ENCODE assay signal across 21 cellular contexts in genomic region chr2:220129427-220129826, GRCh38.
DNase-seq lines count a peak whose midpoint lies in the region; ATAC-seq and TF ChIP-seq lines count a peak whose summit lies in the region.
"Had no signal": no experiment of that assay in that cellular context is flagged by ENCODE, and none has a peak within 500 bp of the region (broad histone marks: within the 10 kb centered on the region; RNA-seq: fewer than 3 reads in every experiment).

No MANE protein-coding gene starts in this region.

- no peak overlapping the region for H2AFZ ChIP-seq in GM23338
- H2AFZ ChIP-seq: GM23248 had no signal

- no peak overlapping the region for H3K4me3 Mint-ChIP-seq in GM23338
- H3K4me3 Mint-ChIP-seq in activated CD8-positive, alpha-beta T cell treated with anti-CD3 and anti-CD28 coated beads, Interleukin-2, amount 10 ng/mL, durations not matched to agents 7 days and 5 days: no peak overlapping the region
- H3K4me3 Mint-ChIP-seq: B cell; CD8-positive, alpha-beta T cell; H9; HFFc6 had no signal

- H3K4me2 ChIP-seq in GM23338: no peak overlapping the region

- peaks cover 3% of the 10 kb centered on the region; the same call in 1 of the 2 replicates for H3K9me2 ChIP-seq in GM23338 (ENCODE audit: insufficient read depth)

- H3K4me1 Mint-ChIP-seq in GM23338: no peaks in the 10 kb centered on the region
- H3K4me1 Mint-ChIP-seq in activated CD8-positive, alpha-beta T cell treated with anti-CD3 and anti-CD28 coated beads, Interleukin-2, amount 10 ng/mL, durations not matched to agents 7 days and 5 days (ENCODE audit: low read depth): no peaks in the 10 kb centered on the region
- H3K4me1 Mint-ChIP-seq: B cell had no signal

- POLR2A ChIA-PET in A673 (lab: Charles Lee; ENCODE audit: low non-redundant PET): no interaction called here
- POLR2A ChIA-PET in activated CD8-positive, alpha-beta T cell treated with anti-CD3 and anti-CD28 coated beads, Interleukin-2, amount 10 ng/mL, durations not matched to agents 7 days and 5 days (lab: Charles Lee): no interaction called here

- in situ Hi-C loops in SK-MEL-5 (cut with HindIII; ENCODE audit: low pct_unique_long_range_greater_than_20kb, low sequenced_read_pairs): no loop called here

- H3K27ac ChIP-seq in A673 (ENCODE audit: low read depth, low read length, poor library complexity, severe bottlenecking): no peak overlapping the region
- H3K27ac ChIP-seq in GM23338 (ENCODE audit: low read depth): no peak overlapping the region
- H3K27ac ChIP-seq: C4-2B, GM23248, RWPE1 had no signal

- no peaks in the 10 kb centered on the region for H4K20me1 ChIP-seq in GM23338 (replicated peaks; ENCODE audit: insufficient read depth)

- BruUV-seq in A673 (replicated peaks; lab: Mats Ljungman, UMichigan): no TSS peak

- H3K27me3 ChIP-seq in A673 (replicated peaks; ENCODE audit: insufficient read depth, low read depth, low read length, poor library complexity) (no peaks in the 10 kb centered on the region), GM23338 (ENCODE audit: insufficient read depth) (no peaks in the 10 kb centered on the region)

- H3F3A ChIP-seq in GM23338 (replicated peaks; ENCODE audit: low read depth): no peaks in the 10 kb centered on the region

- peaks cover 8% of the 10 kb centered on the region for H3K9me3 ChIP-seq in A673 (ENCODE audit: low read depth, low read length, poor library complexity, severe bottlenecking)

- intact Hi-C loops in A673 (cut with micrococcal nuclease; ENCODE audit: unreplicated experiment) (no loop called here), left colon (cut with DNase I, micrococcal nuclease) (no loop called here)

- H3K4me3 ChIP-seq in A673 (ENCODE audit: low read depth, low read length, poor library complexity, severe bottlenecking) (no peak overlapping the region), GM23338 (no peak overlapping the region)
- H3K4me3 ChIP-seq: GM23248 had no signal

- ATAC-seq in left colon (no peak), GM23338 (no peak)
- ATAC-seq in activated CD8-positive, alpha-beta T cell treated with anti-CD3 and anti-CD28 coated beads, Interleukin-2, amount 10 ng/mL, durations not matched to agents 7 days and 5 days: no peak
- ATAC-seq: CD8-positive, alpha-beta T cell had no signal

- TF ChIP-seq CTCF in A673 (conservative IDR thresholded peaks at IDR 0.05; ENCODE audit: low read depth, low read length) (no peak), GM23338 (conservative IDR thresholded peaks at IDR 0.05; ENCODE audit: low read depth in 2 of 2) (no peak)

- H3K36me3 ChIP-seq in A673 (ENCODE audit: insufficient read depth, low read length, poor library complexity, severe bottlenecking) (no peaks in the 10 kb centered on the region), GM23338 (ENCODE audit: insufficient read depth) (no peaks in the 10 kb centered on the region)

- CTCF ChIA-PET in A673 (lab: Charles Lee): no interaction called here
- CTCF ChIA-PET in activated CD8-positive, alpha-beta T cell treated with anti-CD3 and anti-CD28 coated beads, Interleukin-2, amount 10 ng/mL, durations not matched to agents 7 days and 5 days (lab: Charles Lee): no interaction called here

- peaks cover 8% of the 10 kb centered on the region; the same call in 2 of the 3 replicates for H3K9me3 Mint-ChIP-seq in GM23338
- H3K9me3 Mint-ChIP-seq in activated CD8-positive, alpha-beta T cell treated with anti-CD3 and anti-CD28 coated beads, Interleukin-2, amount 10 ng/mL, durations not matched to agents 7 days and 5 days (ENCODE audit: insufficient read depth): no peaks in the 10 kb centered on the region

- H3K27me3 Mint-ChIP-seq in GM23338 (ENCODE audit: insufficient read depth, low read depth, poor library complexity): peaks cover 2% of the 10 kb centered on the region
- no peaks in the 10 kb centered on the region for H3K27me3 Mint-ChIP-seq in activated CD8-positive, alpha-beta T cell treated with anti-CD3 and anti-CD28 coated beads, Interleukin-2, amount 10 ng/mL, durations not matched to agents 7 days and 5 days (ENCODE audit: low read depth)
- H3K27me3 Mint-ChIP-seq: B cell had no signal

- no peaks in the 10 kb centered on the region for H3K36me3 Mint-ChIP-seq in GM23338 (ENCODE audit: low read depth)
- H3K36me3 Mint-ChIP-seq in activated CD8-positive, alpha-beta T cell treated with anti-CD3 and anti-CD28 coated beads, Interleukin-2, amount 10 ng/mL, durations not matched to agents 7 days and 5 days (ENCODE audit: low read depth): no peaks in the 10 kb centered on the region
- H3K36me3 Mint-ChIP-seq: CD8-positive, alpha-beta T cell had no signal

- peak; percentile 56 for DNase-seq in A673 (ENCODE audit: low spot score)
- peak; percentile 28 for DNase-seq in COLO829 (ENCODE audit: low spot score)
- DNase-seq in SK-MEL-5 (ENCODE audit: low read depth, low spot score): peak; percentile 23
- DNase-seq in left kidney (ENCODE audit: low read depth, low spot score): peak; percentile 43
- DNase-seq in left colon: no peak
- DNase-seq in GM23338 (ENCODE audit: low spot score): no peak
- no peak for DNase-seq in activated CD8-positive, alpha-beta T cell treated with anti-CD3 and anti-CD28 coated beads, Interleukin-2, amount 10 ng/mL, durations not matched to agents 7 days and 5 days
- DNase-seq: CD8-positive, alpha-beta T cell; DMS79 treated with DMSO at 0.1 percent for 48 hours; GM23248; H9; HFFc6; NCI-H1048; NCI-H1417; NCI-H187 treated with DMSO at 0.1 percent for 48 hours; NCI-H2227 treated with DMSO at 0.1 percent for 48 hours; NCI-H526 treated with DMSO at 0.1 percent for 48 hours; SHP77 had no signal

- no peak overlapping the region for H3K27ac Mint-ChIP-seq in GM23338
- no peak overlapping the region for H3K27ac Mint-ChIP-seq in activated CD8-positive, alpha-beta T cell treated with anti-CD3 and anti-CD28 coated beads, Interleukin-2, amount 10 ng/mL, durations not matched to agents 7 days and 5 days
- H3K27ac Mint-ChIP-seq: B cell; CD8-positive, alpha-beta T cell; H9; HFFc6 had no signal

- no peaks in the 10 kb centered on the region for H3K79me2 ChIP-seq in GM23338 (replicated peaks; ENCODE audit: insufficient read depth)

- no peaks in the 10 kb centered on the region for H3K4me1 ChIP-seq in A673 (ENCODE audit: insufficient read depth, low read length, poor library complexity, severe bottlenecking)
- H3K4me1 ChIP-seq in GM23338 (ENCODE audit: insufficient read depth): no peaks in the 10 kb centered on the region

TF ChIP-seq in GM23338, 12 proteins besides CTCF, POLR2A, EP300 and RAD21 (continues in another document):
- TF ChIP-seq EZH2phosphoT487 (IDR thresholded peaks at IDR 0.05; ENCODE audit: unreplicated experiment) (no peak), REST (IDR thresholded peaks at IDR 0.05; ENCODE audit: unreplicated experiment) (no peak), ZNF331 (CRISPR knock-in tag; IDR thresholded peaks at IDR 0.05; ENCODE audit: low read depth) (no peak)

Comparison
In these comparisons a context has a peak if more than half of its experiments do, and no peak if none do; other contexts are left out.
1. DNase-seq: peak in A673 (single experiment), COLO829 (single experiment), SK-MEL-5 (single experiment) and left kidney (single experiment); none in left colon (0 of 2), GM23338 (single experiment) and activated CD8-positive, alpha-beta T cell treated with anti-CD3 and anti-CD28 coated beads, Interleukin-2, amount 10 ng/mL, durations not matched to agents 7 days and 5 days (single experiment).